In genomic region chrX:19886888-19887531, GRCh38 we compare ENCODE assay signal across 1 cellular context.
TF ChIP-seq lines count a peak whose summit lies in the region.

No MANE protein-coding gene starts in this region.

TF ChIP-seq in HEK293, 187 proteins besides CTCF, POLR2A, EP300 and RAD21 (continued from another document):
- TF ChIP-seq, protein P1, sequence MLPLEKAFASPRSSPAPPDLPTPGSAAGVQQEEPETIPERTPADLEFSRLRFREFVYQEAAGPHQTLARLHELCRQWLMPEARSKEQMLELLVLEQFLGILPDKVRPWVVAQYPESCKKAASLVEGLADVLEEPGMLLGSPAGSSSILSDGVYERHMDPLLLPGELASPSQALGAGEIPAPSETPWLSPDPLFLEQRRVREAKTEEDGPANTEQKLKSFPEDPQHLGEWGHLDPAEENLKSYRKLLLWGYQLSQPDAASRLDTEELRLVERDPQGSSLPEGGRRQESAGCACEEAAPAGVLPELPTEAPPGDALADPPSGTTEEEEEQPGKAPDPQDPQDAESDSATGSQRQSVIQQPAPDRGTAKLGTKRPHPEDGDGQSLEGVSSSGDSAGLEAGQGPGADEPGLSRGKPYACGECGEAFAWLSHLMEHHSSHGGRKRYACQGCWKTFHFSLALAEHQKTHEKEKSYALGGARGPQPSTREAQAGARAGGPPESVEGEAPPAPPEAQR (tag by site-specific recombination; IDR thresholded peaks at IDR 0.05), result no peak
- TF ChIP-seq ZBTB7A (tag by site-specific recombination; IDR thresholded peaks at IDR 0.05; ENCODE audit: low read depth) (no peak), YY2 (tag by site-specific recombination; IDR thresholded peaks at IDR 0.05) (no peak), ZBTB6 (tag by site-specific recombination; IDR thresholded peaks at IDR 0.05) (no peak), ZNF701 (tag by site-specific recombination; IDR thresholded peaks at IDR 0.05) (no peak), ZEB2 (tag by site-specific recombination; IDR thresholded peaks at IDR 0.05) (no peak), ZBTB8A (tag by site-specific recombination; IDR thresholded peaks at IDR 0.05) (peak; percentile 69), ZNF555 (tag by site-specific recombination; conservative IDR thresholded peaks at IDR 0.05) (no peak), TSHZ1 (tag by site-specific recombination; IDR thresholded peaks at IDR 0.05; ENCODE audit: borderline replicate concordance) (no peak), ZNF121 (tag by site-specific recombination; IDR thresholded peaks at IDR 0.05) (no peak), ZNF292 (tag by site-specific recombination; IDR thresholded peaks at IDR 0.05; ENCODE audit: borderline replicate concordance, low read depth) (no peak), OSR2 (tag by site-specific recombination; IDR thresholded peaks at IDR 0.05) (no peak), MEIS1 (CRISPR knock-in tag; IDR thresholded peaks at IDR 0.05; ENCODE audit: borderline replicate concordance) (no peak), ZNF776 (tag by site-specific recombination; IDR thresholded peaks at IDR 0.05; ENCODE audit: borderline replicate concordance) (no peak), KLF9 (tag by site-specific recombination; IDR thresholded peaks at IDR 0.05; ENCODE audit: low read depth) (peak; percentile 72), ZNF366 (tag by site-specific recombination; conservative IDR thresholded peaks at IDR 0.05) (no peak), GLIS1 (tag by site-specific recombination; IDR thresholded peaks at IDR 0.05) (no peak), ATF2 (tag by site-specific recombination; IDR thresholded peaks at IDR 0.05; ENCODE audit: low read depth) (no peak), ZNF600 (tag by site-specific recombination; IDR thresholded peaks at IDR 0.05) (no peak), SP3 (tag by site-specific recombination; IDR thresholded peaks at IDR 0.05) (no peak), ZNF423 (tag by site-specific recombination; IDR thresholded peaks at IDR 0.05) (no peak), ZFP3 (tag by site-specific recombination; IDR thresholded peaks at IDR 0.05; ENCODE audit: low read depth) (no peak), ZNF211 (tag by site-specific recombination; IDR thresholded peaks at IDR 0.05; ENCODE audit: low read depth) (no peak), ZNF677 (tag by site-specific recombination; IDR thresholded peaks at IDR 0.05) (no peak), ZNF302 (tag by site-specific recombination; IDR thresholded peaks at IDR 0.05; ENCODE audit: low read depth) (no peak), KLF16 (tag by site-specific recombination; IDR thresholded peaks at IDR 0.05) (no peak), ZNF112 (tag by site-specific recombination; IDR thresholded peaks at IDR 0.05) (no peak), ZNF23 (tag by site-specific recombination; IDR thresholded peaks at IDR 0.05; ENCODE audit: borderline replicate concordance) (no peak), ZNF837 (tag by site-specific recombination; IDR thresholded peaks at IDR 0.05) (no peak)
- TF ChIP-seq, protein P2, sequence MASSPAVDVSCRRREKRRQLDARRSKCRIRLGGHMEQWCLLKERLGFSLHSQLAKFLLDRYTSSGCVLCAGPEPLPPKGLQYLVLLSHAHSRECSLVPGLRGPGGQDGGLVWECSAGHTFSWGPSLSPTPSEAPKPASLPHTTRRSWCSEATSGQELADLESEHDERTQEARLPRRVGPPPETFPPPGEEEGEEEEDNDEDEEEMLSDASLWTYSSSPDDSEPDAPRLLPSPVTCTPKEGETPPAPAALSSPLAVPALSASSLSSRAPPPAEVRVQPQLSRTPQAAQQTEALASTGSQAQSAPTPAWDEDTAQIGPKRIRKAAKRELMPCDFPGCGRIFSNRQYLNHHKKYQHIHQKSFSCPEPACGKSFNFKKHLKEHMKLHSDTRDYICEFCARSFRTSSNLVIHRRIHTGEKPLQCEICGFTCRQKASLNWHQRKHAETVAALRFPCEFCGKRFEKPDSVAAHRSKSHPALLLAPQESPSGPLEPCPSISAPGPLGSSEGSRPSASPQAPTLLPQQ (tag by site-specific recombination; IDR thresholded peaks at IDR 0.05), result no peak
- TF ChIP-seq, protein P3, sequence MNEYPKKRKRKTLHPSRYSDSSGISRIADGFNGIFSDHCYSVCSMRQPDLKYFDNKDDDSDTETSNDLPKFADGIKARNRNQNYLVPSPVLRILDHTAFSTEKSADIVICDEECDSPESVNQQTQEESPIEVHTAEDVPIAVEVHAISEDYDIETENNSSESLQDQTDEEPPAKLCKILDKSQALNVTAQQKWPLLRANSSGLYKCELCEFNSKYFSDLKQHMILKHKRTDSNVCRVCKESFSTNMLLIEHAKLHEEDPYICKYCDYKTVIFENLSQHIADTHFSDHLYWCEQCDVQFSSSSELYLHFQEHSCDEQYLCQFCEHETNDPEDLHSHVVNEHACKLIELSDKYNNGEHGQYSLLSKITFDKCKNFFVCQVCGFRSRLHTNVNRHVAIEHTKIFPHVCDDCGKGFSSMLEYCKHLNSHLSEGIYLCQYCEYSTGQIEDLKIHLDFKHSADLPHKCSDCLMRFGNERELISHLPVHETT (tag by site-specific recombination; IDR thresholded peaks at IDR 0.05), result no peak
- TF ChIP-seq, protein P4, sequence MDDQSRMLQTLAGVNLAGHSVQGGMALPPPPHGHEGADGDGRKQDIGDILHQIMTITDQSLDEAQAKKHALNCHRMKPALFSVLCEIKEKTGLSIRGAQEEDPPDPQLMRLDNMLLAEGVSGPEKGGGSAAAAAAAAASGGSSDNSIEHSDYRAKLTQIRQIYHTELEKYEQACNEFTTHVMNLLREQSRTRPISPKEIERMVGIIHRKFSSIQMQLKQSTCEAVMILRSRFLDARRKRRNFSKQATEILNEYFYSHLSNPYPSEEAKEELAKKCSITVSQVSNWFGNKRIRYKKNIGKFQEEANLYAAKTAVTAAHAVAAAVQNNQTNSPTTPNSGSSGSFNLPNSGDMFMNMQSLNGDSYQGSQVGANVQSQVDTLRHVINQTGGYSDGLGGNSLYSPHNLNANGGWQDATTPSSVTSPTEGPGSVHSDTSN (CRISPR knock-in tag; IDR thresholded peaks at IDR 0.05), result no peak
- TF ChIP-seq, protein P5, sequence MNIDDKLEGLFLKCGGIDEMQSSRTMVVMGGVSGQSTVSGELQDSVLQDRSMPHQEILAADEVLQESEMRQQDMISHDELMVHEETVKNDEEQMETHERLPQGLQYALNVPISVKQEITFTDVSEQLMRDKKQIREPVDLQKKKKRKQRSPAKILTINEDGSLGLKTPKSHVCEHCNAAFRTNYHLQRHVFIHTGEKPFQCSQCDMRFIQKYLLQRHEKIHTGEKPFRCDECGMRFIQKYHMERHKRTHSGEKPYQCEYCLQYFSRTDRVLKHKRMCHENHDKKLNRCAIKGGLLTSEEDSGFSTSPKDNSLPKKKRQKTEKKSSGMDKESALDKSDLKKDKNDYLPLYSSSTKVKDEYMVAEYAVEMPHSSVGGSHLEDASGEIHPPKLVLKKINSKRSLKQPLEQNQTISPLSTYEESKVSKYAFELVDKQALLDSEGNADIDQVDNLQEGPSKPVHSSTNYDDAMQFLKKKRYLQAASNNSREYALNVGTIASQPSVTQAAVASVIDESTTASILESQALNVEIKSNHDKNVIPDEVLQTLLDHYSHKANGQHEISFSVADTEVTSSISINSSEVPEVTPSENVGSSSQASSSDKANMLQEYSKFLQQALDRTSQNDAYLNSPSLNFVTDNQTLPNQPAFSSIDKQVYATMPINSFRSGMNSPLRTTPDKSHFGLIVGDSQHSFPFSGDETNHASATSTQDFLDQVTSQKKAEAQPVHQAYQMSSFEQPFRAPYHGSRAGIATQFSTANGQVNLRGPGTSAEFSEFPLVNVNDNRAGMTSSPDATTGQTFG (tag by site-specific recombination; IDR thresholded peaks at IDR 0.05; ENCODE audit: borderline replicate concordance), result no peak
